ENCODE assay signal across 31 cellular contexts in the genomic region with DNA sequence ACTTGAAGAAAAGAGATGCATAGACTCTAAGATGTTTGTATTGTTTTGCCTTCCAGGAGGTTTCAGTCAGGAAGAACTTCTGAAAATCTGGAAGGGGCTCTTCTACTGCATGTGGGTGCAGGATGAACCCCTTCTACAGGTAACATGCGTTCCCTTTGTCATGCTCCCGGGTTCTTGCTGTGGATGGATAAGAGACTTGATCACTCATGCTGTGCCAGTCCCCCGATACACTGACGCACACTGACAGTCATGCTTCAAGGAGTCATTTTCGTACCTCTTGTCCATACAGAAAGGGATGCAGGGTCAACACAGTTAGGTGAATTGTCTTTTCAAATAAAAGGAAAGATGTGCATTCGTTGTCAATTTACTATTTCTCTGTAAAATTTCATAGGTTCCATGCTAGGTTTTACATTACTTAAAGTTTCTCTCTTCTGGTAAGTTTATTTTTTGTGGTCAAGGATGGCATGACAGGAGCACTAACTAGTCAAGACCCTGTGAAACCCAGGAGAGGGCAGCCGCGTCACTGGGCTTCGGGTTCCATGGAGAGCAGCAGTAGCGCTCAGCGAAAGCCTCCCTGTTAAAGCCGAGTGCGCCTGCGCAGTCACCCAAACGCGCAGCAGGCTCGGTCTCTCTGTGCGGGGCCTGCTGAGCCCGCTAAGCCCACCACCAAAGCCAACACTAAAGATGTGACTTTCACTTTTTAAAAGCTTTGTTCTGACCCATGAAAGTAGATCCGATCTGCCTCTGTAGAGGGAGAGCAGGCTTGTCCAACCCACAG.
"Had no signal": no experiment of that assay in that cellular context is flagged by ENCODE, and none has a peak within 500 bp of the region (broad histone marks: within the 10 kb centered on the region; RNA-seq: fewer than 3 reads in every experiment).

No MANE protein-coding gene starts in this region.

- H3K9me3 Mint-ChIP-seq: activated naive CD4-positive, alpha-beta T cell treated with anti-CD3 and anti-CD28 coated beads for 36 hours; T-cell had no signal

- ATAC-seq: left lung; mucosa of descending colon; natural killer cell treated with Interleukin-12 subunit alpha and Interleukin-12 subunit beta and Interleukin-15 and Interleukin-18, amount 100 ng/mL, for 72 hours; sciatic nerve; T-cell had no signal

- H3K36me3 ChIP-seq: breast epithelium, ovary had no signal

- H3K9me3 ChIP-seq: breast epithelium, esophagus squamous epithelium, left lung, mucosa of descending colon, ovary, stomach, thyroid gland, upper lobe of left lung, vagina had no signal

- H3K27me3 Mint-ChIP-seq: natural killer cell treated with Interleukin-12 subunit alpha and Interleukin-12 subunit beta and Interleukin-15 and Interleukin-18, amount 100 ng/mL, for 72 hours; progenitor cell of endocrine pancreas; T-cell had no signal

- DNase-seq: activated CD4-positive, alpha-beta T cell treated with anti-CD3 and anti-CD28 coated beads for 4 hours; activated CD4-positive, alpha-beta T cell treated with anti-CD3 and anti-CD28 coated beads, Interleukin-2, amount 50 U/mL, for 4 hours; activated effector memory CD4-positive, alpha-beta T cell treated with anti-CD3 and anti-CD28 coated beads, Interleukin-2, amount 50 U/mL, for 16 hours; activated naive CD4-positive, alpha-beta T cell treated with anti-CD3 and anti-CD28 coated beads for 36 hours; central memory CD4-positive, alpha-beta T cell; dermis blood vessel endothelial cell; effector CD4-positive, alpha-beta T cell; esophagus squamous epithelium; foreskin melanocyte; kidney glomerular epithelial cell; left lung; mesendoderm; mucosa of descending colon; ovary; stimulated activated CD4-positive, alpha-beta T cell treated with anti-CD3 and anti-CD28 coated beads, Interleukin-12 subunit alpha, Interleukin-12 subunit beta, amount 100 ng/mL, for 4 hours; stimulated activated CD4-positive, alpha-beta T cell treated with anti-CD3 and anti-CD28 coated beads, Interleukin-4, amount 100 ng/mL, for 1 hour; stomach; T-cell; thyroid gland had no signal

- FAIRE-seq: colon, endometrium had no signal

- H3K4me3 ChIP-seq: breast epithelium, esophagus squamous epithelium, left lung, lung, mucosa of descending colon, ovary, skin epidermis, stomach, thyroid gland, upper lobe of left lung, vagina had no signal

- H3K4me1 ChIP-seq: breast epithelium, left lung, thyroid gland, vagina had no signal

- H3K27ac Mint-ChIP-seq: activated naive CD4-positive, alpha-beta T cell treated with anti-CD3 and anti-CD28 coated beads for 36 hours; natural killer cell treated with Interleukin-12 subunit alpha and Interleukin-12 subunit beta and Interleukin-15 and Interleukin-18, amount 100 ng/mL, for 72 hours; progenitor cell of endocrine pancreas; T-cell; T-helper 2 cell treated with Interferon-gamma antibody and Interleukin-4, amounts not matched to agents 5 μg/mL and 100 μg/mL, for 36 hours had no signal

- H3K27me3 ChIP-seq: breast epithelium, esophagus squamous epithelium, left lung, ovary, stomach, thyroid gland, upper lobe of left lung, vagina had no signal

- H3K27ac ChIP-seq: breast epithelium, epithelial cell of prostate, esophagus squamous epithelium, left lung, ovary, skin epidermis, stomach, thyroid gland, upper lobe of left lung, vagina had no signal

- H3K4me3 Mint-ChIP-seq: activated naive CD4-positive, alpha-beta T cell treated with anti-CD3 and anti-CD28 coated beads for 36 hours; natural killer cell treated with Interleukin-12 subunit alpha and Interleukin-12 subunit beta and Interleukin-15 and Interleukin-18, amount 100 ng/mL, for 72 hours; T-cell; T-helper 2 cell treated with Interferon-gamma antibody and Interleukin-4, amounts not matched to agents 5 μg/mL and 100 μg/mL, for 36 hours had no signal
